In the genomic region with DNA sequence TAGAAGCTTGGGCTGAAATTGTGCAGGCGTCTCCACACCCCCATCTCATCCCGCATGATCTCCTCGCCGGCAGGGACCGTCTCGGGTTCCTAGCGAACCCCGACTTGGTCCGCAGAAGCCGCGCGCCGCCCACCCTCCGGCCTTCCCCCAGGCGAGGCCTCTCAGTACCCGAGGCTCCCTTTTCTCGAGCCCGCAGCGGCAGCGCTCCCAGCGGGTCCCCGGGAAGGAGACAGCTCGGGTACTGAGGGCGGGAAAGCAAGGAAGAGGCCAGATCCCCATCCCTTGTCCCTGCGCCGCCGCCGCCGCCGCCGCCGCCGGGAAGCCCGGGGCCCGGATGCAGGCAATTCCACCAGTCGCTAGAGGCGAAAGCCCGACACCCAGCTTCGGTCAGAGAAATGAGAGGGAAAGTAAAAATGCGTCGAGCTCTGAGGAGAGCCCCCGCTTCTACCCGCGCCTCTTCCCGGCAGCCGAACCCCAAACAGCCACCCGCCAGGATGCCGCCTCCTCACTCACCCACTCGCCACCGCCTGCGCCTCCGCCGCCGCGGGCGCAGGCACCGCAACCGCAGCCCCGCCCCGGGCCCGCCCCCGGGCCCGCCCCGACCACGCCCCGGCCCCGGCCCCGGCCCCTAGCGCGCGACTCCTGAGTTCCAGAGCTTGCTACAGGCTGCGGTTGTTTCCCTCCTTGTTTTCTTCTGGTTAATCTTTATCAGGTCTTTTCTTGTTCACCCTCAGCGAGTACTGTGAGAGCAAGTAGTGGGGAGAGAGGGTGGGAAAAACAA, we compare ENCODE assay signal across 8 cellular contexts. TPM values are rescaled to one million over a fixed set of nuclear protein-coding genes. Genes with fewer than 3 reads are reported as not detected.
DNase-seq lines count a peak whose midpoint lies in the region; ATAC-seq, FAIRE-seq and TF ChIP-seq lines count a peak whose summit lies in the region.

A gene with protein sequence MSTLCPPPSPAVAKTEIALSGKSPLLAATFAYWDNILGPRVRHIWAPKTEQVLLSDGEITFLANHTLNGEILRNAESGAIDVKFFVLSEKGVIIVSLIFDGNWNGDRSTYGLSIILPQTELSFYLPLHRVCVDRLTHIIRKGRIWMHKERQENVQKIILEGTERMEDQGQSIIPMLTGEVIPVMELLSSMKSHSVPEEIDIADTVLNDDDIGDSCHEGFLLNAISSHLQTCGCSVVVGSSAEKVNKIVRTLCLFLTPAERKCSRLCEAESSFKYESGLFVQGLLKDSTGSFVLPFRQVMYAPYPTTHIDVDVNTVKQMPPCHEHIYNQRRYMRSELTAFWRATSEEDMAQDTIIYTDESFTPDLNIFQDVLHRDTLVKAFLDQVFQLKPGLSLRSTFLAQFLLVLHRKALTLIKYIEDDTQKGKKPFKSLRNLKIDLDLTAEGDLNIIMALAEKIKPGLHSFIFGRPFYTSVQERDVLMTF (minus strand): TSS at position 564 of the 781 bp plus-strand sequence. CDS start 6,361 bp downstream, outside the sequence.

- ATAC-seq in GM19043 (IDR thresholded peaks at IDR 0.05; ENCODE audit: low read depth, unreplicated experiment) (peak; percentile 51), HG03280 (IDR thresholded peaks at IDR 0.05; ENCODE audit: unreplicated experiment) (peak; percentile 65), pancreas (peak; percentile 90 to 96 (median 92))

- TF ChIP-seq POLR2A in tibial nerve (IDR thresholded peaks at IDR 0.05): peak; percentile 59 to 82

- H3K27me3 ChIP-seq in pancreas (no peaks in the 10 kb centered on the region), tibial nerve (no peaks in the 10 kb centered on the region)

- H3K4me1 ChIP-seq in pancreas (peaks cover 0 to 21% (median 13%) of the 10 kb centered on the region in 3 donors), tibial nerve (peaks cover 0 to 18% (median 9%) of the 10 kb centered on the region in 4 donors)

- H3K4me3 ChIP-seq in pancreas (peak within 1 kb of the TSS; percentile 61 to 82 (median 76)), tibial nerve (peak within 1 kb of the TSS; percentile 51 to 87 (median 77))

- TF ChIP-seq CTCF in pancreas (IDR thresholded peaks at IDR 0.05): no peak
- TF ChIP-seq CTCF in tibial nerve (IDR thresholded peaks at IDR 0.05): peak in 1 of 5 experiments; percentile 12

- H3K36me3 ChIP-seq in pancreas (no peaks in the 10 kb centered on the region), tibial nerve (no peaks in the 10 kb centered on the region)

- WGBS in pancreas, 2 donors: 0 to 1% methylated on average over 68 to 73 of the region's 73 CpGs
- 0% methylated on average over 46 to 56 of the region's 73 CpGs for WGBS in tibial nerve, 2 donors

- peak; percentile 92 for DNase-seq in CD1c-positive myeloid dendritic cell (ENCODE audit: extremely low spot score)
- DNase-seq in activated effector memory CD4-positive, alpha-beta T cell treated with Interleukin-2 at 50 U/mL for 16 hours: peak; percentile 85
- peak; percentile 33 for DNase-seq in foreskin melanocyte
- DNase-seq in pancreas: peak; percentile 75 to 93 (median 84)
- peak; percentile 12 to 47 for DNase-seq in tibial nerve (ENCODE audit: low spot score in 2 of 2)

- TF ChIP-seq EP300 in tibial nerve (IDR thresholded peaks at IDR 0.05): peak in 1 of 2 donors; percentile 58

- intact Hi-C loops in pancreas (cut with DNase I): no loop called here

- no peak for FAIRE-seq in pancreas (lab: Jason Lieb, UNC)

- H3K27ac ChIP-seq in pancreas (peak within 1 kb of the TSS; percentile 94 to 98 (median 96)), tibial nerve (peak within 1 kb of the TSS; percentile 92 to 100 (median 97))

- H3K9me3 ChIP-seq in pancreas: no peaks in the 10 kb centered on the region
- H3K9me3 ChIP-seq in tibial nerve: peaks cover 0 to 3% (median 0%) of the 10 kb centered on the region in 4 donors

TF ChIP-seq in PFSK-1, 5 proteins besides CTCF, POLR2A, EP300 and RAD21:
- TF ChIP-seq SIN3A (IDR thresholded peaks at IDR 0.05; ENCODE audit: borderline replicate concordance, insufficient read depth, low read length): no peak
- peak; percentile 27; the same call in 1 of the 2 replicates for TF ChIP-seq POLR2AphosphoS5 (IDR thresholded peaks at IDR 0.05; ENCODE audit: low read depth, low read length)

RNA-seq across cellular contexts. Expression of the gene that starts here (rescaled TPM):
- 2.2 TPM for polyA plus RNA-seq in PFSK-1 (2012; ENCODE audit: insufficient read length, low read depth)
- 1 to 10 TPM; 3.6 to 8.9 (median 7.3) TPM for total RNA-seq in pancreas
- 1 to 10 TPM; 5.3 to 9.5 TPM for polyA plus RNA-seq in pancreas
- total RNA-seq in tibial nerve: 10 to 100 TPM; 19.0 to 23.8 (median 20.7) TPM

Comparison
In these comparisons a context has a peak if more than half of its experiments do, and no peak if none do; other contexts are left out.
1. Peak in every context shown above with its lines: DNase-seq, ATAC-seq, H3K4me3 ChIP-seq and H3K27ac ChIP-seq.
2. DNase-seq: peak in every context shown above with its lines; median percentile 92 in CD1c-positive myeloid dendritic cell; 85 in activated effector memory CD4-positive, alpha-beta T cell treated with Interleukin-2 at 50 U/mL for 16 hours; 84 in pancreas; 33 in foreskin melanocyte; 30 in tibial nerve.